In genomic region chr5:145980257-145980656, GRCh38 we compare ENCODE assay signal across 13 cellular contexts. TPM values are rescaled to one million over a fixed set of nuclear protein-coding genes. Genes with fewer than 3 reads are reported as not detected.
DNase-seq lines count a peak whose midpoint lies in the region; ATAC-seq and TF ChIP-seq lines count a peak whose summit lies in the region.
"Had no signal": no experiment of that assay in that cellular context is flagged by ENCODE, and none has a peak within 500 bp of the region (broad histone marks: within the 10 kb centered on the region; RNA-seq: fewer than 3 reads in every experiment).

No MANE protein-coding gene starts in this region.

- peaks cover 6% of the 10 kb centered on the region for H3K4me1 Mint-ChIP-seq in nephron progenitor cell

- peak overlapping the region in 3 of 4 donors; percentile 40 to 69 (median 60) for H3K27ac ChIP-seq in Peyer's patch
- peak overlapping the region; percentile 89 for H3K27ac ChIP-seq in hepatocyte
- peak overlapping the region; percentile 77 to 82 (median 78) for H3K27ac ChIP-seq in gastrocnemius medialis
- H3K27ac ChIP-seq: C4-2B had no signal

- no peaks in the 10 kb centered on the region for H3K36me3 Mint-ChIP-seq in nephron progenitor cell (ENCODE audit: low read depth)

- H3K9me3 ChIP-seq in Peyer's patch: no peaks in the 10 kb centered on the region
- no peaks in the 10 kb centered on the region for H3K9me3 ChIP-seq in hepatocyte (ENCODE audit: low read depth)
- no peaks in the 10 kb centered on the region for H3K9me3 ChIP-seq in gastrocnemius medialis

- ATAC-seq in gastrocnemius medialis: no peak

- no peak overlapping the region for H3K27ac Mint-ChIP-seq in nephron progenitor cell

- TF ChIP-seq CTCF in AG10803 (conservative IDR thresholded peaks at IDR 0.05; ENCODE audit: low read length): no peak
- no peak for TF ChIP-seq CTCF in Peyer's patch (IDR thresholded peaks at IDR 0.05)
- no peak for TF ChIP-seq CTCF in hepatocyte (IDR thresholded peaks at IDR 0.05; ENCODE audit: poor library complexity)
- no peak for TF ChIP-seq CTCF in gastrocnemius medialis (IDR thresholded peaks at IDR 0.05 in 4 of 5, conservative IDR thresholded peaks at IDR 0.05 in 1 of 5)
- TF ChIP-seq CTCF in nephron progenitor cell (IDR thresholded peaks at IDR 0.05): no peak

- H3K4me3 Mint-ChIP-seq in nephron progenitor cell: no peak overlapping the region

- H3K9me3 Mint-ChIP-seq in nephron progenitor cell: no peaks in the 10 kb centered on the region

- H3K9me2 ChIP-seq in hepatocyte (replicated peaks; ENCODE audit: insufficient read depth): no peaks in the 10 kb centered on the region

- peak overlapping the region; percentile 60 for H3K4me2 ChIP-seq in hepatocyte

- H2AFZ ChIP-seq in hepatocyte: no peak overlapping the region

- 84% methylated on average over 1 of the region's 1 CpG for WGBS in hepatocyte (ENCODE audit: low lambda C conversion rate, missing lambda C conversion rate)

- in situ Hi-C loops in gastrocnemius medialis (cut with MboI; ENCODE audit: low sequenced_read_pairs in 4 of 4): no loop called here

- H3K79me2 ChIP-seq in hepatocyte: peaks cover 11% of the 10 kb centered on the region

- H3K4me3 ChIP-seq in AG10803 (ENCODE audit: low read length): no peak overlapping the region
- H3K4me3 ChIP-seq in Peyer's patch: no peak overlapping the region
- no peak overlapping the region for H3K4me3 ChIP-seq in hepatocyte
- H3K4me3 ChIP-seq in gastrocnemius medialis: no peak overlapping the region

- H3K4me1 ChIP-seq in Peyer's patch (peaks cover 0 to 31% (median 0%) of the 10 kb centered on the region in 4 donors), hepatocyte (ENCODE audit: insufficient read depth) (peaks cover 70% of the 10 kb centered on the region), gastrocnemius medialis (peaks cover 45 to 85% of the 10 kb centered on the region in 2 donors)

- H3K36me3 ChIP-seq in Peyer's patch (no peaks in the 10 kb centered on the region), hepatocyte (replicated peaks; ENCODE audit: insufficient read depth, low read depth) (no peaks in the 10 kb centered on the region), gastrocnemius medialis (no peaks in the 10 kb centered on the region)

- TF ChIP-seq POLR2A in Peyer's patch (IDR thresholded peaks at IDR 0.05): no peak
- TF ChIP-seq POLR2A in gastrocnemius medialis (IDR thresholded peaks at IDR 0.05): no peak

- DNase-seq in AG10803 (ENCODE audit: low read depth) (peak; percentile 12), Peyer's patch (no peak), hepatocyte (ENCODE audit: low spot score) (no peak), gastrocnemius medialis (no peak), AG08396 (ENCODE audit: low spot score) (no peak), NCI-H2227 treated with DMSO at 0.1 percent for 48 hours (lab: John Stamatoyannopoulos, UW) (no peak), nephron progenitor cell (no peak), MV-4-11 (lab: John Stamatoyannopoulos, UW) (no peak)
- DNase-seq: KG1, NCI-H1092, NCI-H524 treated with DMSO at 0.1 percent for 48 hours, Right ventricle myocardium superior had no signal

- no peaks in the 10 kb centered on the region for H3K27me3 Mint-ChIP-seq in nephron progenitor cell (ENCODE audit: low read depth, poor library complexity)

- H4K20me1 ChIP-seq in hepatocyte (ENCODE audit: insufficient read depth, poor library complexity, severe bottlenecking): no peaks in the 10 kb centered on the region

- H3K27me3 ChIP-seq in Peyer's patch (no peaks in the 10 kb centered on the region), hepatocyte (no peaks in the 10 kb centered on the region), gastrocnemius medialis (no peaks in the 10 kb centered on the region)

- intact Hi-C loops in gastrocnemius medialis (cut with DNase I; ENCODE audit: low total_unique reads): no loop called here

RNA-seq across cellular contexts. Expression of gene SH3RF2, which starts 43.9 kb away (rescaled TPM):
- total RNA-seq in Peyer's patch: 100 to 1,000 TPM in 2 of 4 donors, 10 to 100 TPM in 2; 39.6 to 118 (median 96.0) TPM
- 32.0 and 35.1 TPM in 2 replicates for total RNA-seq in hepatocyte
- 34.1 and 35.4 TPM in 2 replicates for polyA plus RNA-seq in hepatocyte
- total RNA-seq in gastrocnemius medialis: 10 to 100 TPM; 19.2 to 97.1 (median 39.1) TPM
